In genomic region chrX:48737213-48737938, GRCh38 we compare ENCODE assay signal across 8 cellular contexts. TPM values are rescaled to one million over a fixed set of nuclear protein-coding genes. Genes with fewer than 3 reads are reported as not detected.
DNase-seq lines count a peak whose midpoint lies in the region; ATAC-seq, FAIRE-seq and TF ChIP-seq lines count a peak whose summit lies in the region.

No MANE protein-coding gene starts in this region.

- no peak for FAIRE-seq in HTR-8/SVneo (lab: Jason Lieb, UNC)

- H4K5ac ChIP-seq in mesendoderm (ENCODE audit: low read length), result no peak overlapping the region

- no peak overlapping the region for H3K23ac ChIP-seq in mesendoderm (ENCODE audit: low read length)

- H3K27me3 ChIP-seq in endodermal cell (ENCODE audit: control insufficient read depth, insufficient read depth, low read length, poor library complexity, severe bottlenecking) (no peaks in the 10 kb centered on the region), mesendoderm (ENCODE audit: insufficient read depth, low read length, poor library complexity) (no peaks in the 10 kb centered on the region)

- H3K4me1 ChIP-seq in endodermal cell (ENCODE audit: control insufficient read depth, insufficient read depth, low read length) (no peaks in the 10 kb centered on the region), mesendoderm (ENCODE audit: control insufficient read depth, low read depth, low read length) (no peaks in the 10 kb centered on the region)

- no peaks in the 10 kb centered on the region for H3K9me3 ChIP-seq in endodermal cell (ENCODE audit: control insufficient read depth, low read length)

- no peak overlapping the region for H2BK120ac ChIP-seq in mesendoderm (ENCODE audit: low read depth, low read length)

- H3K9ac ChIP-seq in endodermal cell (ENCODE audit: extremely low read depth, low read length, poor library complexity, severe bottlenecking) (no peak overlapping the region), mesendoderm (ENCODE audit: low read length) (peak overlapping the region; percentile 81)

- H3K9me3 Mint-ChIP-seq in endodermal cell, result peaks cover 61% of the 10 kb centered on the region

- H3K56ac ChIP-seq in mesendoderm (ENCODE audit: low read length), result peak overlapping the region; percentile 92

- H3K4ac ChIP-seq in mesendoderm (ENCODE audit: low read depth, low read length), result no peak overlapping the region

- peak overlapping the region; percentile 99 for H4K8ac ChIP-seq in mesendoderm (ENCODE audit: low read depth, low read length)

- no peaks in the 10 kb centered on the region for H3K36me3 Mint-ChIP-seq in endodermal cell (ENCODE audit: low read depth)

- no peak overlapping the region for H2BK5ac ChIP-seq in mesendoderm (ENCODE audit: low read length)

- peaks cover 5% of the 10 kb centered on the region for H3K4me1 Mint-ChIP-seq in endodermal cell

- peak; percentile 94 for DNase-seq in COR-L47 (lab: John Stamatoyannopoulos, UW)
- peak; percentile 88 for DNase-seq in HTR-8/SVneo (ENCODE audit: insufficient read length, low spot score)
- DNase-seq in NOMO-1 treated with dmso at 0.1 percent for 144 hours (lab: John Stamatoyannopoulos, UW; ENCODE audit: unreplicated experiment), result peak; percentile 89
- peak; percentile 61 for DNase-seq in activated CD8-positive, alpha-beta memory T cell treated with anti-CD3 and anti-CD28 coated beads, Interleukin-2, amount 50 U/mL, for 24 hours (ENCODE audit: extremely low read depth)
- peak; percentile 94 for DNase-seq in endodermal cell
- peak; percentile 99 for DNase-seq in mesendoderm
- peak; percentile 74 for DNase-seq in stimulated activated CD8-positive, alpha-beta memory T cell treated with anti-CD3 and anti-CD28 coated beads, Interleukin-12 subunit alpha, Interleukin-12 subunit beta, amount 100 ng/mL, for 4 hours (ENCODE audit: low read depth)

- peak overlapping the region; percentile 83 for H3K27ac Mint-ChIP-seq in endodermal cell

- peak overlapping the region; percentile 52 for H3K27ac ChIP-seq in endodermal cell (ENCODE audit: low read depth, low read length)
- H3K27ac ChIP-seq in mesendoderm (ENCODE audit: low read depth, low read length), result peak overlapping the region; percentile 37

- peak overlapping the region; percentile 78 for H3K18ac ChIP-seq in mesendoderm (ENCODE audit: low read length)

- H2AK5ac ChIP-seq in mesendoderm (ENCODE audit: low read length), result no peak overlapping the region

- no peaks in the 10 kb centered on the region for H3K79me1 ChIP-seq in mesendoderm (ENCODE audit: low read length)

- H3K27me3 Mint-ChIP-seq in endodermal cell (ENCODE audit: insufficient read depth), result no peaks in the 10 kb centered on the region

- H3K4me3 Mint-ChIP-seq in endodermal cell, result peak overlapping the region; percentile 77

- H3K36me3 ChIP-seq in endodermal cell (ENCODE audit: control insufficient read depth, insufficient read depth, low read length), result no peaks in the 10 kb centered on the region
- no peaks in the 10 kb centered on the region for H3K36me3 ChIP-seq in mesendoderm (ENCODE audit: control insufficient read depth, insufficient read depth, low read length)

- no peak overlapping the region for H2BK15ac ChIP-seq in mesendoderm (replicated peaks; ENCODE audit: low read depth)

- peak overlapping the region; percentile 70 for H3K4me2 ChIP-seq in mesendoderm (ENCODE audit: low read length)

- WGBS in endodermal cell (ENCODE audit: insufficient coverage in 1 of 2, insufficient read length in 1 of 2), 2 experiments, result 0 to 2% methylated on average over 4 to 48 of the region's 48 CpGs
- no CpG with 5 or more reads among the region's 48 CpGs for WGBS in mesendoderm (ENCODE audit: extremely low coverage, insufficient coverage, low lambda C conversion rate)

- H3K4me3 ChIP-seq in endodermal cell (ENCODE audit: low read length) (peak overlapping the region; percentile 78), mesendoderm (ENCODE audit: low read length) (peak overlapping the region; percentile 25)

- no peaks in the 10 kb centered on the region for H3K79me2 ChIP-seq in mesendoderm (ENCODE audit: control insufficient read depth, insufficient read depth, low read length)

- TF ChIP-seq CTCF in endodermal cell (conservative IDR thresholded peaks at IDR 0.05), result no peak

- peak; percentile 94 for ATAC-seq in GM21367 (IDR thresholded peaks at IDR 0.05; ENCODE audit: unreplicated experiment)

RNA-seq across cellular contexts. Expression of gene GLOD5, which starts 24.2 kb away (rescaled TPM):
- not detected for total RNA-seq in endodermal cell
- not detected for polyA plus RNA-seq in endodermal cell (2013, experiment 1 of 2)
- not detected for polyA plus RNA-seq in endodermal cell (2013, experiment 2 of 2)
- 0.21 TPM for polyA plus RNA-seq in mesendoderm (2013, experiment 1 of 2)
- 0.13 TPM for polyA plus RNA-seq in mesendoderm (2013, experiment 2 of 2)

RNA-seq across cellular contexts. Expression of gene SUV39H1, which starts 40.8 kb away (rescaled TPM):
- total RNA-seq in endodermal cell, result 10 to 100 TPM in 1 of 2 donors, 1 to 10 TPM in 1; 7.8 to 10.6 TPM
- polyA plus RNA-seq in endodermal cell (2013, experiment 1 of 2), result 12.9 TPM
- polyA plus RNA-seq in endodermal cell (2013, experiment 2 of 2), result 12.0 TPM
- 9.0 TPM for polyA plus RNA-seq in mesendoderm (2013, experiment 1 of 2)
- 8.4 TPM for polyA plus RNA-seq in mesendoderm (2013, experiment 2 of 2)

RNA-seq across cellular contexts. Expression of gene GATA1, which starts 49.0 kb away (rescaled TPM):
- total RNA-seq in endodermal cell, result not detected
- not detected for polyA plus RNA-seq in endodermal cell (2013, experiment 1 of 2)
- not detected for polyA plus RNA-seq in endodermal cell (2013, experiment 2 of 2)
- polyA plus RNA-seq in mesendoderm (2013, experiment 1 of 2), result not detected
- polyA plus RNA-seq in mesendoderm (2013, experiment 2 of 2), result not detected

RNA-seq across cellular contexts. Expression of gene WAS, which starts 53.8 kb away (rescaled TPM):
- total RNA-seq in endodermal cell, result under 1 TPM; 0.51 to 0.84 TPM
- polyA plus RNA-seq in endodermal cell (2013, experiment 1 of 2), result 0.28 TPM
- 1.3 TPM for polyA plus RNA-seq in endodermal cell (2013, experiment 2 of 2)
- 0.14 TPM for polyA plus RNA-seq in mesendoderm (2013, experiment 1 of 2)
- polyA plus RNA-seq in mesendoderm (2013, experiment 2 of 2), result 0.28 TPM

Comparison
In these comparisons a context has a peak if more than half of its experiments do, and no peak if none do; other contexts are left out.
1. Peak in every context shown above with its lines: DNase-seq, ATAC-seq, H3K4me3 ChIP-seq and H3K27ac ChIP-seq.